ENCODE assay signal across 15 cellular contexts in genomic region chr9:79928661-79929060, GRCh38.
DNase-seq lines count a peak whose midpoint lies in the region; ATAC-seq and TF ChIP-seq lines count a peak whose summit lies in the region.
"Had no signal": no experiment of that assay in that cellular context is flagged by ENCODE, and none has a peak within 500 bp of the region (broad histone marks: within the 10 kb centered on the region; RNA-seq: fewer than 3 reads in every experiment).

No MANE protein-coding gene starts in this region.

- H2BK15ac ChIP-seq in neuronal stem cell (ENCODE audit: low read length): no peak overlapping the region

- H3K9me3 ChIP-seq in DND-41 (ENCODE audit: insufficient read depth, low read length, severe bottlenecking): no peaks in the 10 kb centered on the region
- no peaks in the 10 kb centered on the region for H3K9me3 ChIP-seq in Loucy (ENCODE audit: insufficient read depth, low read depth, low read length)
- H3K9me3 ChIP-seq in neuronal stem cell (replicated peaks in 1 of 2; ENCODE audit: control insufficient read depth in 2 of 2, insufficient read depth in 1 of 2, low read depth in 1 of 2, low read length in 2 of 2): no peaks in the 10 kb centered on the region
- no peaks in the 10 kb centered on the region for H3K9me3 ChIP-seq in HAP-1

- no peak overlapping the region for H2BK120ac ChIP-seq in neuronal stem cell (ENCODE audit: low read depth, low read length)

- H3K36me3 ChIP-seq in DND-41 (ENCODE audit: insufficient read depth, low read length): no peaks in the 10 kb centered on the region
- H3K36me3 ChIP-seq in Loucy (ENCODE audit: insufficient read depth, low read length): no peaks in the 10 kb centered on the region
- no peaks in the 10 kb centered on the region for H3K36me3 ChIP-seq in neuronal stem cell (replicated peaks in 1 of 2; ENCODE audit: control insufficient read depth in 2 of 2, insufficient read depth in 2 of 2, low read length in 2 of 2)
- H3K36me3 ChIP-seq in HAP-1 (replicated peaks): no peaks in the 10 kb centered on the region
- H3K36me3 ChIP-seq: BLaER1 treated with 17β-estradiol and CSF1 and Interleukin-3, amounts not matched to agents 10 nM and 100 nM had no signal

- no peak overlapping the region for H3K23ac ChIP-seq in neuronal stem cell (ENCODE audit: low read depth, low read length, poor library complexity)

- no peak overlapping the region for H2AK5ac ChIP-seq in neuronal stem cell (ENCODE audit: low read depth, low read length)

- ATAC-seq in DND-41 (ENCODE audit: insufficient read depth, low read depth): peak; percentile 19; the same call in 1 of the 3 replicates
- ATAC-seq: GM12878, HepG2 had no signal

- H3K27ac ChIP-seq in DND-41 (ENCODE audit: low read length): no peak overlapping the region
- H3K27ac ChIP-seq in caudate nucleus (ENCODE audit: low read depth, low read length): peak overlapping the region; percentile 24
- H3K27ac ChIP-seq in neuronal stem cell (replicated peaks; ENCODE audit: low read length): no peak overlapping the region
- H3K27ac ChIP-seq: BLaER1 treated with 17β-estradiol and CSF1 and Interleukin-3, amounts not matched to agents 10 nM and 100 nM; GM23248 had no signal

- no peak overlapping the region for H2AFZ ChIP-seq in DND-41 (ENCODE audit: low read depth, low read length)
- peak overlapping the region; percentile 57 for H2AFZ ChIP-seq in Loucy (ENCODE audit: low read length)
- H2AFZ ChIP-seq in neuronal stem cell (ENCODE audit: low read length): no peak overlapping the region
- H2AFZ ChIP-seq: GM23248 had no signal

- H3K79me2 ChIP-seq in DND-41 (ENCODE audit: insufficient read depth, low read length): no peaks in the 10 kb centered on the region
- H3K79me2 ChIP-seq in Loucy (ENCODE audit: insufficient read depth, low read length): no peaks in the 10 kb centered on the region

- no peak overlapping the region for H4K91ac ChIP-seq in neuronal stem cell (ENCODE audit: low read depth, low read length, poor library complexity)

- H3K4ac ChIP-seq in neuronal stem cell (ENCODE audit: low read length): no peak overlapping the region

- no peak overlapping the region for H3K14ac ChIP-seq in neuronal stem cell (ENCODE audit: low read length)

- H3K79me1 ChIP-seq in neuronal stem cell (ENCODE audit: low read depth, low read length): no peaks in the 10 kb centered on the region

- no peaks in the 10 kb centered on the region for H3F3A ChIP-seq in Loucy (ENCODE audit: low read depth)

- TF ChIP-seq CTCF in DND-41 (IDR thresholded peaks at IDR 0.05; ENCODE audit: borderline replicate concordance, extremely low read depth, low read length, poor library complexity, severe bottlenecking) (no peak), Loucy (conservative IDR thresholded peaks at IDR 0.05; ENCODE audit: low read length) (no peak)

- H2BK12ac ChIP-seq in neuronal stem cell (ENCODE audit: low read length): no peak overlapping the region

- H4K20me1 ChIP-seq in DND-41 (ENCODE audit: insufficient read depth, low read length): no peaks in the 10 kb centered on the region
- no peaks in the 10 kb centered on the region for H4K20me1 ChIP-seq in Loucy (ENCODE audit: insufficient read depth, low read length, poor library complexity, severe bottlenecking)
- H4K20me1 ChIP-seq: BLaER1 treated with 17β-estradiol and CSF1 and Interleukin-3, amounts not matched to agents 10 nM and 100 nM had no signal

- no peak overlapping the region for H3K4me2 ChIP-seq in DND-41 (ENCODE audit: insufficient read depth, low read length)
- H3K4me2 ChIP-seq in Loucy (ENCODE audit: low read depth, low read length, poor library complexity, severe bottlenecking): no peak overlapping the region
- no peak overlapping the region for H3K4me2 ChIP-seq in neuronal stem cell (ENCODE audit: insufficient read depth, low read length, poor library complexity, severe bottlenecking)
- H3K4me2 ChIP-seq: BLaER1 treated with 17β-estradiol and CSF1 and Interleukin-3, amounts not matched to agents 10 nM and 100 nM had no signal

- DNase-seq in DND-41 (no peak), caudate nucleus (lab: John Stamatoyannopoulos, UW) (peak in 1 of 61 donors; percentile 43), neuronal stem cell (ENCODE audit: low spot score) (no peak), glomerular visceral epithelial cell (ENCODE audit: extremely low spot score) (no peak), NCI-H2081 treated with DMSO at 0.1 percent for 48 hours (lab: John Stamatoyannopoulos, UW) (no peak), HAP-1 (ENCODE audit: low spot score in 2 of 2) (no peak)
- DNase-seq: ACHN; CD4-positive, CD25-positive, alpha-beta regulatory T cell; DMS53; GM23248; H9 had no signal

- H3K4me3 ChIP-seq in DND-41 (ENCODE audit: low read depth in 1 of 2, low read length in 2 of 2) (no peak overlapping the region), Loucy (ENCODE audit: low read length, poor library complexity, severe bottlenecking) (no peak overlapping the region), neuronal stem cell (ENCODE audit: low read length in 2 of 2) (no peak overlapping the region), HAP-1 (no peak overlapping the region)
- H3K4me3 ChIP-seq: BLaER1 treated with 17β-estradiol and CSF1 and Interleukin-3, amounts not matched to agents 10 nM and 100 nM; GM12878; GM23248 had no signal

- H2BK5ac ChIP-seq in neuronal stem cell (ENCODE audit: low read length): no peak overlapping the region

- H3K9me2 ChIP-seq in Loucy (replicated peaks; ENCODE audit: low read depth, low read length): no peaks in the 10 kb centered on the region

- WGBS in neuronal stem cell (ENCODE audit: extremely low coverage in 2 of 2, insufficient read length in 2 of 2, insufficient replicate concordance in 1 of 2), 2 donors: no CpG with 5 or more reads among the region's 4 CpGs

- no peak overlapping the region for H4K8ac ChIP-seq in neuronal stem cell (ENCODE audit: low read depth, low read length)

- H3K27me3 ChIP-seq in DND-41 (ENCODE audit: insufficient read depth, low read length, poor library complexity) (no peaks in the 10 kb centered on the region), Loucy (ENCODE audit: insufficient read depth, low read length, poor library complexity, severe bottlenecking) (no peaks in the 10 kb centered on the region), neuronal stem cell (ENCODE audit: control insufficient read depth in 3 of 3, insufficient read depth in 3 of 3, low read depth in 1 of 3, low read length in 3 of 3) (no peaks in the 10 kb centered on the region), HAP-1 (ENCODE audit: low read depth) (no peaks in the 10 kb centered on the region)
- H3K27me3 ChIP-seq: BLaER1 treated with 17β-estradiol and CSF1 and Interleukin-3, amounts not matched to agents 10 nM and 100 nM had no signal

- H3K18ac ChIP-seq in neuronal stem cell (ENCODE audit: low read length): peak overlapping the region; percentile 9

- no peaks in the 10 kb centered on the region for H3K4me1 ChIP-seq in DND-41 (ENCODE audit: insufficient read depth, low read length)
- H3K4me1 ChIP-seq in Loucy (ENCODE audit: insufficient read depth, low read length, poor library complexity, severe bottlenecking): peaks cover 26% of the 10 kb centered on the region
- no peaks in the 10 kb centered on the region for H3K4me1 ChIP-seq in neuronal stem cell (ENCODE audit: control insufficient read depth in 2 of 2, insufficient read depth in 1 of 2, low read depth in 1 of 2, low read length in 2 of 2)
- H3K4me1 ChIP-seq in HAP-1: peaks cover 18% of the 10 kb centered on the region
- H3K4me1 ChIP-seq: BLaER1 treated with 17β-estradiol and CSF1 and Interleukin-3, amounts not matched to agents 10 nM and 100 nM had no signal

- H3K9ac ChIP-seq in DND-41 (ENCODE audit: low read depth, low read length) (no peak overlapping the region), Loucy (ENCODE audit: low read depth, low read length, poor library complexity, severe bottlenecking) (no peak overlapping the region), neuronal stem cell (ENCODE audit: low read depth, low read length, poor library complexity) (no peak overlapping the region)
- H3K9ac ChIP-seq: BLaER1 treated with 17β-estradiol and CSF1 and Interleukin-3, amounts not matched to agents 10 nM and 100 nM; GM23248 had no signal

- in situ Hi-C loops in HAP-1 (cut with MboI; ENCODE audit: low sequenced_read_pairs): loop anchor here (25.0 kb wide), 1 partner anchor 109 kb away; no protein-coding TSS in a partner anchor
